ENCODE assay signal across 11 cellular contexts in genomic region chr7:127995157-127995865, GRCh38. TPM values are rescaled to one million over a fixed set of nuclear protein-coding genes. Genes with fewer than 3 reads are reported as not detected.
DNase-seq lines count a peak whose midpoint lies in the region; ATAC-seq and TF ChIP-seq lines count a peak whose summit lies in the region.
"Had no signal": no experiment of that assay in that cellular context is flagged by ENCODE, and none has a peak within 500 bp of the region (broad histone marks: within the 10 kb centered on the region; RNA-seq: fewer than 3 reads in every experiment).

No MANE protein-coding gene starts in this region.

- TF ChIP-seq POLR2A in uterus (IDR thresholded peaks at IDR 0.05): no peak

- no peak for TF ChIP-seq CTCF in nephron (IDR thresholded peaks at IDR 0.05; ENCODE audit: unreplicated experiment in 3 of 3)
- no peak for TF ChIP-seq CTCF in uterus (IDR thresholded peaks at IDR 0.05)

- H3K9me3 ChIP-seq in adipocyte (ENCODE audit: control insufficient read depth, low read length) (no peaks in the 10 kb centered on the region), uterus (no peaks in the 10 kb centered on the region)

- no peaks in the 10 kb centered on the region for H3K9me3 Mint-ChIP-seq in nephron

- H3K36me3 ChIP-seq in adipocyte (ENCODE audit: control insufficient read depth, insufficient read depth, low read length, severe bottlenecking) (peaks cover 42% of the 10 kb centered on the region), uterus (no peaks in the 10 kb centered on the region)

- peak overlapping the region; percentile 37 for H3K4me3 ChIP-seq in adipocyte (ENCODE audit: low read length)
- no peak overlapping the region for H3K4me3 ChIP-seq in uterus

- H3K36me3 Mint-ChIP-seq in nephron (ENCODE audit: low read depth): peaks cover 30% of the 10 kb centered on the region

- H3K4me1 ChIP-seq in adipocyte (ENCODE audit: control insufficient read depth, insufficient read depth, low read length) (peaks cover 51% of the 10 kb centered on the region), uterus (no peaks in the 10 kb centered on the region)

- peak overlapping the region; percentile 33 to 81 (median 77) for H3K27ac Mint-ChIP-seq in nephron

- H3K4me1 Mint-ChIP-seq in nephron: peaks cover 47% of the 10 kb centered on the region

- no peak for ATAC-seq in HG03354 (IDR thresholded peaks at IDR 0.05; ENCODE audit: poor library complexity, severe bottlenecking, unreplicated experiment)

- H3K9ac ChIP-seq in adipocyte (ENCODE audit: low read length): peak overlapping the region; percentile 79
- H3K9ac ChIP-seq: KMS-11 had no signal

- no peak overlapping the region for H3K4me3 Mint-ChIP-seq in nephron

- H3K27me3 ChIP-seq in adipocyte (replicated peaks; ENCODE audit: control insufficient read depth, insufficient read depth, low read length) (no peaks in the 10 kb centered on the region), uterus (no peaks in the 10 kb centered on the region)

- intact Hi-C loops in uterus (cut with DNase I; ENCODE audit: low total_unique reads): no loop called here

- no peaks in the 10 kb centered on the region for H3K27me3 Mint-ChIP-seq in nephron (ENCODE audit: low read depth)

- peak overlapping the region; percentile 19 to 48 for H3K27ac ChIP-seq in uterus
- H3K27ac ChIP-seq: KMS-11 had no signal

- peak; percentile 53 for DNase-seq in adipocyte (ENCODE audit: low read depth)
- peak; percentile 44 for DNase-seq in fibroblast of the conjunctiva (ENCODE audit: low read depth)
- DNase-seq in uterus: no peak
- no peak for DNase-seq in DMS53 treated with DMSO at 0.1 percent for 48 hours (lab: John Stamatoyannopoulos, UW; ENCODE audit: unreplicated experiment)
- no peak for DNase-seq in middle frontal gyrus (ENCODE audit: extremely low spot score, low spot score)
- DNase-seq: activated CD4-positive, CD25-positive, alpha-beta regulatory T cell; DMS53; RPMI8226 had no signal

RNA-seq across cellular contexts. Expression of gene LRRC4, which starts 35.9 kb away (rescaled TPM):
- 1 to 10 TPM in 2 of 4 donors, under 1 TPM in 2; 0.29 to 2.5 (median 1.2) TPM for total RNA-seq in uterus

Comparison
In these comparisons a context has a peak if more than half of its experiments do, and no peak if none do; other contexts are left out.
1. DNase-seq: peak in adipocyte (single experiment) and fibroblast of the conjunctiva (single experiment); none in uterus (0 of 2), DMS53 treated with DMSO at 0.1 percent for 48 hours (single experiment) and middle frontal gyrus (single experiment).